ENCODE assay signal across 20 cellular contexts in the genomic region with DNA sequence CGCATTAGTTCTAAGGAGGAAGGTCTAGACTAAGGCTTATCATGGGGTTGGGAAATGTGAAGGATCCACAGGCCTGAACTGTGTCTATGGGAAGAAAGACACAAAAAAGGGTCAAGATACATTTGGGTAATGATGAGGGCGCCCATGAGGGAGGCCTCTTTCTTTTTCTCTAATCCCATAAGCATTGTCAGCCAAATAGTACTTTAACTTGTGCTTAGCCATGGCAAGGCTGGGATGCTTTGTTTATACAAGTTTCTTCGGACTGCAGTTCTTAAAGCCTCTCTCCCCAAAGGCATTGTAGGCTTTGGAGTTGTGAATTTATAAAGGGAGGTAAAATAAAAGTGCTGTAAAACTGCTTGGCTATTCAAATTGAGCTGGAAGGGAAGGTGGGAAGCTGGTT. TPM values are rescaled to one million over a fixed set of nuclear protein-coding genes. Genes with fewer than 3 reads are reported as not detected.
DNase-seq lines count a peak whose midpoint lies in the region; ATAC-seq and TF ChIP-seq lines count a peak whose summit lies in the region.
"Had no signal": no experiment of that assay in that cellular context is flagged by ENCODE, and none has a peak within 500 bp of the region (broad histone marks: within the 10 kb centered on the region; RNA-seq: fewer than 3 reads in every experiment).

No MANE protein-coding gene starts in this region.

- peaks cover 1% of the 10 kb centered on the region for H3K36me3 Mint-ChIP-seq in chondrocyte (ENCODE audit: low read depth)

- in situ Hi-C loops in GM13977 (cut with MboI; ENCODE audit: low pct_unique_long_range_greater_than_20kb, low sequenced_read_pairs, unreplicated experiment): no loop called here

- no peaks in the 10 kb centered on the region for H3K27me3 Mint-ChIP-seq in chondrocyte (ENCODE audit: low read depth)

- peaks cover 49% of the 10 kb centered on the region for H3K4me1 Mint-ChIP-seq in chondrocyte (ENCODE audit: low read depth)

- DNase-seq in NCI-H82 (lab: John Stamatoyannopoulos, UW): peak; percentile 15
- no peak for DNase-seq in NCI-H82 treated with DMSO at 0.1 percent for 48 hours (lab: John Stamatoyannopoulos, UW; ENCODE audit: unreplicated experiment)
- DNase-seq in chondrocyte (ENCODE audit: low spot score): no peak
- DNase-seq in iPS-NIHi7 (ENCODE audit: extremely low spot score): peak; percentile 12
- DNase-seq in GM13977 (ENCODE audit: low spot score): no peak
- no peak for DNase-seq in HuH-7.5 (ENCODE audit: low spot score)
- DNase-seq: Calu3; CD8-positive, alpha-beta T cell; DMS79; MM.1S; NCI-H1048; NCI-H1417 treated with DMSO at 0.1 percent for 48 hours; NCI-H187; NCI-H2107; NCI-H69; NK-92 treated with Interleukin-12 subunit alpha and Interleukin-12 subunit beta, amount 100 ng/mL, for 24 hours; OCI-M1; Right ventricle myocardium superior had no signal

- H3K9me3 Mint-ChIP-seq in chondrocyte (ENCODE audit: low read depth): no peaks in the 10 kb centered on the region
- H3K9me3 Mint-ChIP-seq: CD8-positive, alpha-beta T cell had no signal

- ATAC-seq in HG02981 (IDR thresholded peaks at IDR 0.05; ENCODE audit: unreplicated experiment): no peak
- no peak for ATAC-seq in HG02970 (IDR thresholded peaks at IDR 0.05; ENCODE audit: low FRiP score, unreplicated experiment)
- ATAC-seq: CD8-positive, alpha-beta T cell had no signal

- no peak overlapping the region for H3K4me3 Mint-ChIP-seq in chondrocyte (ENCODE audit: unreplicated experiment)
- H3K4me3 Mint-ChIP-seq: CD8-positive, alpha-beta T cell had no signal

- TF ChIP-seq CTCF in chondrocyte (IDR thresholded peaks at IDR 0.05) (peak; percentile 3), GM13977 (IDR thresholded peaks at IDR 0.05; ENCODE audit: extremely low read depth, insufficient read depth, missing control alignments) (no peak)

- H3K27ac Mint-ChIP-seq in chondrocyte (ENCODE audit: unreplicated experiment): peak overlapping the region; percentile 42

RNA-seq across cellular contexts. Expression of gene ARMC8, which starts 23.4 kb away (rescaled TPM):
- total RNA-seq in chondrocyte: 34.2 to 45.2 TPM (median 40.6 TPM) in 3 replicates

RNA-seq across cellular contexts. Expression of gene DBR1, which starts 35.8 kb away (rescaled TPM):
- total RNA-seq in chondrocyte: 13.2 to 16.2 TPM (median 14.9 TPM) in 3 replicates

Comparison
In these comparisons a context has a peak if more than half of its experiments do, and no peak if none do; other contexts are left out.
1. DNase-seq: peak in NCI-H82 (single experiment) and iPS-NIHi7 (single experiment); none in NCI-H82 treated with DMSO at 0.1 percent for 48 hours (single experiment), chondrocyte (single experiment), GM13977 (single experiment) and HuH-7.5 (single experiment).